12 cellular contexts compared by ENCODE assay signal in the genomic region with DNA sequence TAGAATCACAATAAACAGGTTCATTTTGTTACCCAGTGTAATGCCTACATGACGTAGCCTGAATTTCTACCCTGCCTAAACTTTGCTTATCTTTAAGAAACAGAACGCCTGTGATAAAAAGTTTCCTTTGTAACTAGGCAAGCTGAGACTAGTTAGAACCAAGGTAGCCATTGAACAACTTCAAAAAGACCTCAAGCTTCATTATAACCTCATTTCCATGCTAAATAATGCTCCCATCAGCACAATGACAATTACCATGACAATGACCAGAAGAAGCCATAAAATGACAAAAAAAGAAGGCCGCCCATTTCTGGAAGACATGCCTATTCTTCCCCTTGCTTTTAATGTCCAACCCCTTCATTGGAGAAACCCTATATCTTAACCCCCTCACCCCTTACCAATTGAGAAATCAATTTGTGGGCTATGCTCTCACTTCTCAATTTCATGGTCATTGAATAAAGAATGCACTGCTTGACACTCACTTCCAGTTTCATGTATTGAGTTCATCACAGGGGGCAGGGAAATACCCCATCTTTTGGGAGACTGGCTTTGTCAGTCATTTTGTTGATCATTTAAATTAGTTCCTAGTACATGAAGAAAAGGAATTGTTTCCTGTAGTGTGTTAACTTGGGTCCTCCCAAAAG.
DNase-seq lines count a peak whose midpoint lies in the region; ATAC-seq, FAIRE-seq and TF ChIP-seq lines count a peak whose summit lies in the region.
"Had no signal": no experiment of that assay in that cellular context is flagged by ENCODE, and none has a peak within 500 bp of the region (broad histone marks: within the 10 kb centered on the region; RNA-seq: fewer than 3 reads in every experiment).

No MANE protein-coding gene starts in this region.

- SMC1A ChIA-PET in GM12878 (lab: Charles Lee; ENCODE audit: uncharacterized antibody, unreplicated experiment) = interaction anchor here (0.6 to 2.4 kb wide), 7 partner anchors 13 to 67 kb away, joined by 3 to 7 read pairs (median 5); no protein-coding TSS in a partner anchor

- intact Hi-C loops in GM12878 (cut with micrococcal nuclease; ENCODE audit: unreplicated experiment) (no loop called here), left ventricle myocardium inferior (cut with micrococcal nuclease) (no loop called here), adrenal gland (cut with DNase I) (no loop called here)

- H3K27me3 ChIP-seq in GM12878 (replicated peaks in 1 of 2; ENCODE audit: control insufficient read depth in 2 of 2, insufficient read depth in 2 of 2, low read length in 1 of 2) = no peaks in the 10 kb centered on the region
- H3K27me3 ChIP-seq in left ventricle myocardium inferior (ENCODE audit: low read depth) = no peaks in the 10 kb centered on the region
- H3K27me3 ChIP-seq in adrenal gland = no peaks in the 10 kb centered on the region
- H3K27me3 ChIP-seq: left lung had no signal

- peaks cover 7% of the 10 kb centered on the region; the same call in 1 of the 2 replicates for H3K4me1 ChIP-seq in GM12878 (ENCODE audit: control insufficient read depth, insufficient read depth, low read length)
- H3K4me1 ChIP-seq in left ventricle myocardium inferior = no peaks in the 10 kb centered on the region
- H3K4me1 ChIP-seq in adrenal gland (replicated peaks in 1 of 2) = no peaks in the 10 kb centered on the region
- H3K4me1 ChIP-seq: left lung had no signal

- H3K79me2 ChIP-seq in GM12878 (ENCODE audit: control insufficient read depth, insufficient read depth, low read length) = 0 out of 2 replicates have a peak, but pooled peaks cover 2% of the 10 kb centered on the region

- peak in 1 of 2 experiments; percentile 48; a peak in 1 of 4 replicates for TF ChIP-seq EP300 in GM12878 (IDR thresholded peaks at IDR 0.05; ENCODE audit: borderline replicate concordance in 1 of 2, control insufficient read depth in 1 of 2, low read depth in 2 of 2, low read length in 2 of 2)

- POLR2A ChIA-PET in GM12878 (lab: Charles Lee) = no interaction called here

- H3K9me3 ChIP-seq in GM12878 (replicated peaks; ENCODE audit: control insufficient read depth, insufficient read depth, low read length) (peaks cover 26% of the 10 kb centered on the region), left ventricle myocardium inferior (replicated peaks) (peaks cover 38% of the 10 kb centered on the region), adrenal gland (replicated peaks in 1 of 3) (no peaks in the 10 kb centered on the region)

- ATAC-seq in GM19023 (IDR thresholded peaks at IDR 0.05; ENCODE audit: unreplicated experiment) = peak; percentile 73
- ATAC-seq in GM21576 (IDR thresholded peaks at IDR 0.05; ENCODE audit: unreplicated experiment) = peak; percentile 78
- peak; percentile 69 for ATAC-seq in HG03135 (IDR thresholded peaks at IDR 0.05; ENCODE audit: unreplicated experiment)
- peak; percentile 90 for ATAC-seq in GM12878
- ATAC-seq: left lung had no signal

- CTCF ChIA-PET in GM12878 (lab: Yijun Ruan, JAX) = no interaction called here

- H4K20me1 ChIP-seq in GM12878 (ENCODE audit: control insufficient read depth, insufficient read depth) = no peaks in the 10 kb centered on the region

- RAD21 ChIA-PET in GM12878 (lab: Charles Lee; ENCODE audit: unreplicated experiment) = interaction anchor here (1.0 to 2.0 kb wide), 4 partner anchors 15 to 79 kb away, joined by 3 to 6 read pairs (median 3); no protein-coding TSS in a partner anchor

- H3K27ac ChIP-seq in GM12878 (ENCODE audit: control insufficient read depth, insufficient read depth) (peak overlapping the region; percentile 54; the same call in 1 of the 2 replicates), left ventricle myocardium inferior (replicated peaks) (no peak overlapping the region), caudate nucleus (ENCODE audit: low read depth, low read length) (no peak overlapping the region), adrenal gland (no peak overlapping the region)
- H3K27ac ChIP-seq: epithelial cell of prostate, left lung had no signal

- FAIRE-seq in GM12878 (lab: Jason Lieb, UNC) = peak; percentile 44

- no peak overlapping the region for H3K9ac ChIP-seq in GM12878 (ENCODE audit: control insufficient read depth, insufficient read depth, low read length)

- H3K36me3 ChIP-seq in GM12878 (ENCODE audit: control insufficient read depth in 2 of 2, insufficient read depth in 2 of 2, low read length in 1 of 2) = peaks cover 0 to 2% of the 10 kb centered on the region in 2 experiments; a peak in 1 of 4 replicates
- H3K36me3 ChIP-seq in left ventricle myocardium inferior = peaks cover 6% of the 10 kb centered on the region
- no peaks in the 10 kb centered on the region for H3K36me3 ChIP-seq in adrenal gland (replicated peaks in 1 of 2)

- no peak overlapping the region for H3K4me2 ChIP-seq in GM12878 (ENCODE audit: control insufficient read depth, insufficient read depth)

- TF ChIP-seq RAD21 in GM12878 (IDR thresholded peaks at IDR 0.05; ENCODE audit: insufficient read depth, low read depth, low read length) = no peak

- in situ Hi-C loops in GM12878 (cut with MboI) = no loop called here

- TF ChIP-seq CTCF in GM12878 (IDR thresholded peaks at IDR 0.05 in 2 of 3, conservative IDR thresholded peaks at IDR 0.05 in 1 of 3; ENCODE audit: control insufficient read depth in 2 of 3, extremely low read depth in 1 of 3, insufficient read depth in 1 of 3, low read depth in 3 of 3, low read length in 3 of 3) (no peak), left ventricle myocardium inferior (IDR thresholded peaks at IDR 0.05; ENCODE audit: borderline replicate concordance) (no peak), adrenal gland (IDR thresholded peaks at IDR 0.05) (no peak)

- DNase-seq in GM12878 (ENCODE audit: low read depth, low spot score) (no peak), left ventricle myocardium inferior (no peak), caudate nucleus (lab: John Stamatoyannopoulos, UW) (no peak), adrenal gland (no peak)
- DNase-seq: GDM1, GOT3, left lung, nephron progenitor cell had no signal

- H2AFZ ChIP-seq in GM12878 (ENCODE audit: control insufficient read depth, low read depth, low read length) = no peak overlapping the region

- 37% methylated on average over 3 of the region's 3 CpGs for WGBS in GM12878 (ENCODE audit: insufficient coverage, insufficient replicate concordance, low lambda C conversion rate, missing lambda C conversion rate)
- 69 to 82% (median 78%) methylated on average over 3 of the region's 3 CpGs for WGBS in adrenal gland, 4 donors

- TF ChIP-seq POLR2A in GM12878 (IDR thresholded peaks at IDR 0.05; ENCODE audit: low read depth, low read length) (no peak), adrenal gland (IDR thresholded peaks at IDR 0.05) (no peak)

- no TSS peak for BruUV-seq in GM12878 (replicated peaks; lab: Mats Ljungman, UMichigan)

- H3K4me3 ChIP-seq in GM12878 (no peak overlapping the region), left ventricle myocardium inferior (no peak overlapping the region), adrenal gland (no peak overlapping the region)
- H3K4me3 ChIP-seq: left lung had no signal

TF ChIP-seq in GM12878, 131 proteins besides CTCF, POLR2A, EP300 and RAD21 (continues in another document):
- no peak for TF ChIP-seq NFXL1 (IDR thresholded peaks at IDR 0.05; ENCODE audit: borderline replicate concordance)
- 0 out of 2 replicates have a peak, but pooled peaks have one; percentile 59 for TF ChIP-seq CBX5 (IDR thresholded peaks at IDR 0.05; ENCODE audit: low read depth)
- TF ChIP-seq SMAD1 (IDR thresholded peaks at IDR 0.05; ENCODE audit: low read depth, partially characterized antibody) = no peak
- TF ChIP-seq CEBPB (IDR thresholded peaks at IDR 0.05; ENCODE audit: borderline replicate concordance in 1 of 2, low read depth in 2 of 2, low read length in 2 of 2) = 0 out of 4 replicates have a peak, but pooled peaks of 1 of the 2 experiments have one; percentile 54
- TF ChIP-seq CHD2 (IDR thresholded peaks at IDR 0.05; ENCODE audit: borderline replicate concordance, low read depth, low read length) = peak; percentile 30; the same call in 1 of the 2 replicates
- peak; percentile 74; the same call in 1 of the 2 replicates for TF ChIP-seq DPF2 (IDR thresholded peaks at IDR 0.05)
- TF ChIP-seq E2F4 (IDR thresholded peaks at IDR 0.05; ENCODE audit: low read depth, low read length) = no peak
- TF ChIP-seq, protein P1, sequence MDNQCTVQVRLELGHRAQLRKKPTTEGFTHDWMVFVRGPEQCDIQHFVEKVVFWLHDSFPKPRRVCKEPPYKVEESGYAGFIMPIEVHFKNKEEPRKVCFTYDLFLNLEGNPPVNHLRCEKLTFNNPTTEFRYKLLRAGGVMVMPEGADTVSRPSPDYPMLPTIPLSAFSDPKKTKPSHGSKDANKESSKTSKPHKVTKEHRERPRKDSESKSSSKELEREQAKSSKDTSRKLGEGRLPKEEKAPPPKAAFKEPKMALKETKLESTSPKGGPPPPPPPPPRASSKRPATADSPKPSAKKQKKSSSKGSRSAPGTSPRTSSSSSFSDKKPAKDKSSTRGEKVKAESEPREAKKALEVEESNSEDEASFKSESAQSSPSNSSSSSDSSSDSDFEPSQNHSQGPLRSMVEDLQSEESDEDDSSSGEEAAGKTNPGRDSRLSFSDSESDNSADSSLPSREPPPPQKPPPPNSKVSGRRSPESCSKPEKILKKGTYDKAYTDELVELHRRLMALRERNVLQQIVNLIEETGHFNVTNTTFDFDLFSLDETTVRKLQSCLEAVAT (IDR thresholded peaks at IDR 0.05) = no peak
- no peak for TF ChIP-seq SREBF1 (IDR thresholded peaks at IDR 0.05; ENCODE audit: low read length)
- TF ChIP-seq IRF3 (IDR thresholded peaks at IDR 0.05) = no peak
- TF ChIP-seq FOXK2 (IDR thresholded peaks at IDR 0.05) = no peak
- no peak for TF ChIP-seq SUZ12 (IDR thresholded peaks at IDR 0.05; ENCODE audit: unreplicated experiment)
